In the genomic region with DNA sequence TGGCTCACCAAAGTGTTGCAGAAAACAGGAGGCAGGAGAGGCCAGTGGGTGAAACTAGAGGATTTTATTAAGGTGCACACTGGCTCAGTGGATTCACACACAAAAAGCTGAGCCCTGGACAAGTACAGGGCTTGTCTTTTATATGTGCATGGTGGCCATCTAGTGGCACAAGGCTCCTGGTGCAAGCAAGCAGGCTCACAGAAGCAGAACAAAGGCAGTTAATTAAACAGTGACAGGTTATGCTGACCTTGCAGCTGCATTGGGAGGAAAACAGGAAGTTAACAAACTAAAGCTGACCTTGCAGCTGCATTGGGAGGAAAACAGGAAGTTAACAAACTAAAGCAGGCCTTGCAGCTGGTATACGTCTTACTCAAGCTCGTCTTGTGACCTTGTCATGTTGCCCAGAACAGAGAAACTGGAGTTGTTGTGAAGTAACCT, we compare ENCODE assay signal across 10 cellular contexts.
DNase-seq lines count a peak whose midpoint lies in the region; ATAC-seq and TF ChIP-seq lines count a peak whose summit lies in the region.
"Had no signal": no experiment of that assay in that cellular context is flagged by ENCODE, and none has a peak within 500 bp of the region (broad histone marks: within the 10 kb centered on the region; RNA-seq: fewer than 3 reads in every experiment).

No MANE protein-coding gene starts in this region.

- peak in 2 of 3 donors; percentile 3 to 27 for DNase-seq in CD4-positive, CD25-positive, alpha-beta regulatory T cell
- DNase-seq in cortex of kidney (lab: John Stamatoyannopoulos, UW) (no peak), GM19238 (ENCODE audit: insufficient read length, low spot score) (no peak), RWPE1 (ENCODE audit: low spot score) (no peak)
- DNase-seq in stimulated activated naive CD4-positive, alpha-beta T cell treated with Interleukin-2 at 50 U/mL for 16 hours (lab: John Stamatoyannopoulos, UW) = no peak
- DNase-seq: activated T-cell treated with anti-CD3 and anti-CD28 coated beads for 4 hours had no signal

- H3K36me3 ChIP-seq in CD4-positive, CD25-positive, alpha-beta regulatory T cell (ENCODE audit: control insufficient read depth, insufficient read depth, low read length) = no peaks in the 10 kb centered on the region
- H3K36me3 ChIP-seq in OCI-LY1 (ENCODE audit: insufficient read depth, low read length) = no peaks in the 10 kb centered on the region

- no peaks in the 10 kb centered on the region for H3F3A ChIP-seq in OCI-LY1 (ENCODE audit: insufficient read depth, low read length)

- peaks cover 0 to 39% (median 12%) of the 10 kb centered on the region in 7 donors for H3K9me3 Mint-ChIP-seq in CD4-positive, CD25-positive, alpha-beta regulatory T cell

- H3K79me2 ChIP-seq in OCI-LY1 (ENCODE audit: insufficient read depth, low read length) = no peaks in the 10 kb centered on the region

- no peak for ATAC-seq in CD4-positive, CD25-positive, alpha-beta regulatory T cell (ENCODE audit: low read depth in 2 of 2)
- ATAC-seq in GM18873 (IDR thresholded peaks at IDR 0.05; ENCODE audit: low FRiP score, unreplicated experiment) (peak; percentile 58), esophagus mucosa (peak; percentile 79)

- H3K4me3 Mint-ChIP-seq in CD4-positive, CD25-positive, alpha-beta regulatory T cell = no peak overlapping the region
- H3K4me3 Mint-ChIP-seq: nephron had no signal

- H4K20me1 ChIP-seq in OCI-LY1 (ENCODE audit: insufficient read depth, low read length) = no peaks in the 10 kb centered on the region

- POLR2A ChIA-PET in RWPE1 (lab: Yijun Ruan, JAX; ENCODE audit: low non-redundant PET) = no interaction called here

- no peaks in the 10 kb centered on the region for H3K36me3 Mint-ChIP-seq in CD4-positive, CD25-positive, alpha-beta regulatory T cell

- no peaks in the 10 kb centered on the region for H3K9me2 ChIP-seq in OCI-LY1 (ENCODE audit: low read depth, low read length)

- no peak overlapping the region for H2AFZ ChIP-seq in OCI-LY1 (ENCODE audit: low read length)

- peaks cover 25 to 63% of the 10 kb centered on the region in 2 experiments for H3K9me3 ChIP-seq in CD4-positive, CD25-positive, alpha-beta regulatory T cell (ENCODE audit: control insufficient read depth in 2 of 2, low read length in 2 of 2)
- peaks cover 26% of the 10 kb centered on the region for H3K9me3 ChIP-seq in OCI-LY1 (ENCODE audit: low read length)

- H3K4me1 Mint-ChIP-seq in CD4-positive, CD25-positive, alpha-beta regulatory T cell = no peaks in the 10 kb centered on the region
- H3K4me1 Mint-ChIP-seq: nephron had no signal

- TF ChIP-seq CTCF in OCI-LY1 (IDR thresholded peaks at IDR 0.05; ENCODE audit: low read length) (peak; percentile 71), RWPE1 (conservative IDR thresholded peaks at IDR 0.05; ENCODE audit: low read depth) (no peak)

- H3K4me3 ChIP-seq in CD4-positive, CD25-positive, alpha-beta regulatory T cell (ENCODE audit: low read depth, low read length) = no peak overlapping the region
- no peak overlapping the region for H3K4me3 ChIP-seq in OCI-LY1 (ENCODE audit: low read depth, low read length, poor library complexity, severe bottlenecking)

- no peak overlapping the region for H3K4me2 ChIP-seq in OCI-LY1 (ENCODE audit: low read length)

- peak overlapping the region in 1 of 3 donors; percentile 42 for H3K27ac Mint-ChIP-seq in CD4-positive, CD25-positive, alpha-beta regulatory T cell
- H3K27ac Mint-ChIP-seq: nephron had no signal

- CTCF ChIA-PET in RWPE1 (lab: Yijun Ruan, JAX) = interaction anchor here (0.6 kb wide), 1 partner anchor 556 kb away, joined by 5 read pairs; no protein-coding TSS in a partner anchor

- H3K27me3 ChIP-seq in CD4-positive, CD25-positive, alpha-beta regulatory T cell (ENCODE audit: control insufficient read depth, insufficient read depth, low read length) = no peaks in the 10 kb centered on the region
- H3K27me3 ChIP-seq in OCI-LY1 (ENCODE audit: insufficient read depth, low read length) = no peaks in the 10 kb centered on the region

- no peaks in the 10 kb centered on the region for H3K27me3 Mint-ChIP-seq in CD4-positive, CD25-positive, alpha-beta regulatory T cell

- H3K9ac ChIP-seq in OCI-LY1 (ENCODE audit: low read length) = no peak overlapping the region

- H3K4me1 ChIP-seq in CD4-positive, CD25-positive, alpha-beta regulatory T cell (ENCODE audit: control insufficient read depth, insufficient read depth, low read length, poor library complexity, severe bottlenecking) = no peaks in the 10 kb centered on the region
- H3K4me1 ChIP-seq in OCI-LY1 (ENCODE audit: insufficient read depth, low read length, severe bottlenecking) = peaks cover 6% of the 10 kb centered on the region

- no peak overlapping the region for H3K27ac ChIP-seq in CD4-positive, CD25-positive, alpha-beta regulatory T cell (ENCODE audit: insufficient read depth, low read length, poor library complexity, severe bottlenecking)
- H3K27ac ChIP-seq in OCI-LY1 (ENCODE audit: low read depth, low read length, poor library complexity, severe bottlenecking) (peak overlapping the region; percentile 88), RWPE1 (no peak overlapping the region)

Comparison
In these comparisons a context has a peak if more than half of its experiments do, and no peak if none do; other contexts are left out.
1. ATAC-seq: peak in GM18873 (single experiment) and esophagus mucosa (single experiment); none in CD4-positive, CD25-positive, alpha-beta regulatory T cell (0 of 2).
2. DNase-seq: peak in CD4-positive, CD25-positive, alpha-beta regulatory T cell (2 of 3); none in cortex of kidney (single experiment), GM19238 (single experiment), stimulated activated naive CD4-positive, alpha-beta T cell treated with Interleukin-2 at 50 U/mL for 16 hours (single experiment) and RWPE1 (single experiment).